In the genomic region with DNA sequence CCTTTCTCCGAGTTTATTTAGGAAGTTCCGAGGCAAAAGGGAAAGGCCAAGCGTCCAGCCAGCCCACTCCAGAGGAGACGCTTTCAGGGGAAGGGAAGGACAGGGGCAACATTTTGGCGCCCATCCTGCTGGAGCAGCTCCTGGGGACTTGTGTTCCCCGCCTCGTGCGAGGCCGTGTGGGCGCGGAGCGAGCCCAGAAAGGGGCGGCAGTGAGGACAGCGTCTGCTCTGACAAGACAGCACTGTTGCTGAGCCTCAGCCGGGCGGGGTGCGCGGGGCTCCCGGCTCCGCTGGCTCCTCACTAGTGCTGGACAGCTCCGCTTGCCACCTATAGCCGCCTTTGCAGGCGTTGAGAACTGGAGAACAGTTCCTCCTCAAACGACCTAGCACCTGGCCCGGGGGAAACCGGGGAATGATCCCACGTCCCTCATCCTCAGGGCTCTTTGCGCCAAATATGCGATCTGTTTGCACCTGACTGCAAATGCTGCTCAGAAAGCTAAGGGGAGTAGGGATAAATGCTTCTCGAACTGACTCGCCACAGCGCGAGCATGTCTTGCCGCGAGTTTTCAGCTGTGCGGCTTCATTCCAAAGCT, we compare ENCODE assay signal across 1 cellular context.
TF ChIP-seq lines count a peak whose summit lies in the region.

No MANE protein-coding gene starts in this region.

TF ChIP-seq in WTC11, 78 proteins besides CTCF, POLR2A, EP300 and RAD21 (continued from another document):
- TF ChIP-seq, protein P1, sequence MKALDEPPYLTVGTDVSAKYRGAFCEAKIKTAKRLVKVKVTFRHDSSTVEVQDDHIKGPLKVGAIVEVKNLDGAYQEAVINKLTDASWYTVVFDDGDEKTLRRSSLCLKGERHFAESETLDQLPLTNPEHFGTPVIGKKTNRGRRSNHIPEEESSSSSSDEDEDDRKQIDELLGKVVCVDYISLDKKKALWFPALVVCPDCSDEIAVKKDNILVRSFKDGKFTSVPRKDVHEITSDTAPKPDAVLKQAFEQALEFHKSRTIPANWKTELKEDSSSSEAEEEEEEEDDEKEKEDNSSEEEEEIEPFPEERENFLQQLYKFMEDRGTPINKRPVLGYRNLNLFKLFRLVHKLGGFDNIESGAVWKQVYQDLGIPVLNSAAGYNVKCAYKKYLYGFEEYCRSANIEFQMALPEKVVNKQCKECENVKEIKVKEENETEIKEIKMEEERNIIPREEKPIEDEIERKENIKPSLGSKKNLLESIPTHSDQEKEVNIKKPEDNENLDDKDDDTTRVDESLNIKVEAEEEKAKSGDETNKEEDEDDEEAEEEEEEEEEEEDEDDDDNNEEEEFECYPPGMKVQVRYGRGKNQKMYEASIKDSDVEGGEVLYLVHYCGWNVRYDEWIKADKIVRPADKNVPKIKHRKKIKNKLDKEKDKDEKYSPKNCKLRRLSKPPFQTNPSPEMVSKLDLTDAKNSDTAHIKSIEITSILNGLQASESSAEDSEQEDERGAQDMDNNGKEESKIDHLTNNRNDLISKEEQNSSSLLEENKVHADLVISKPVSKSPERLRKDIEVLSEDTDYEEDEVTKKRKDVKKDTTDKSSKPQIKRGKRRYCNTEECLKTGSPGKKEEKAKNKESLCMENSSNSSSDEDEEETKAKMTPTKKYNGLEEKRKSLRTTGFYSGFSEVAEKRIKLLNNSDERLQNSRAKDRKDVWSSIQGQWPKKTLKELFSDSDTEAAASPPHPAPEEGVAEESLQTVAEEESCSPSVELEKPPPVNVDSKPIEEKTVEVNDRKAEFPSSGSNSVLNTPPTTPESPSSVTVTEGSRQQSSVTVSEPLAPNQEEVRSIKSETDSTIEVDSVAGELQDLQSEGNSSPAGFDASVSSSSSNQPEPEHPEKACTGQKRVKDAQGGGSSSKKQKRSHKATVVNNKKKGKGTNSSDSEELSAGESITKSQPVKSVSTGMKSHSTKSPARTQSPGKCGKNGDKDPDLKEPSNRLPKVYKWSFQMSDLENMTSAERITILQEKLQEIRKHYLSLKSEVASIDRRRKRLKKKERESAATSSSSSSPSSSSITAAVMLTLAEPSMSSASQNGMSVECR (CRISPR knock-in tag; IDR thresholded peaks at IDR 0.05; ENCODE audit: borderline replicate concordance) = peak; percentile 83
- TF ChIP-seq, protein P2, sequence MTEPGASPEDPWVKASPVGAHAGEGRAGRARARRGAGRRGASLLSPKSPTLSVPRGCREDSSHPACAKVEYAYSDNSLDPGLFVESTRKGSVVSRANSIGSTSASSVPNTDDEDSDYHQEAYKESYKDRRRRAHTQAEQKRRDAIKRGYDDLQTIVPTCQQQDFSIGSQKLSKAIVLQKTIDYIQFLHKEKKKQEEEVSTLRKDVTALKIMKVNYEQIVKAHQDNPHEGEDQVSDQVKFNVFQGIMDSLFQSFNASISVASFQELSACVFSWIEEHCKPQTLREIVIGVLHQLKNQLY (CRISPR knock-in tag; IDR thresholded peaks at IDR 0.05) = no peak
- peak; percentile 47; the same call in 1 of the 2 replicates for TF ChIP-seq CREB1 (CRISPR knock-in tag; IDR thresholded peaks at IDR 0.05)
- TF ChIP-seq, protein P3, sequence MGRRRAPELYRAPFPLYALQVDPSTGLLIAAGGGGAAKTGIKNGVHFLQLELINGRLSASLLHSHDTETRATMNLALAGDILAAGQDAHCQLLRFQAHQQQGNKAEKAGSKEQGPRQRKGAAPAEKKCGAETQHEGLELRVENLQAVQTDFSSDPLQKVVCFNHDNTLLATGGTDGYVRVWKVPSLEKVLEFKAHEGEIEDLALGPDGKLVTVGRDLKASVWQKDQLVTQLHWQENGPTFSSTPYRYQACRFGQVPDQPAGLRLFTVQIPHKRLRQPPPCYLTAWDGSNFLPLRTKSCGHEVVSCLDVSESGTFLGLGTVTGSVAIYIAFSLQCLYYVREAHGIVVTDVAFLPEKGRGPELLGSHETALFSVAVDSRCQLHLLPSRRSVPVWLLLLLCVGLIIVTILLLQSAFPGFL (CRISPR knock-in tag; IDR thresholded peaks at IDR 0.05; ENCODE audit: borderline replicate concordance) = no peak
- peak; percentile 62; the same call in 1 of the 2 replicates for TF ChIP-seq TEAD4 (CRISPR knock-in tag; IDR thresholded peaks at IDR 0.05)
- 0 out of 2 replicates have a peak, but pooled peaks have one; percentile 30 for TF ChIP-seq ZNF416 (CRISPR knock-in tag; IDR thresholded peaks at IDR 0.05)
- TF ChIP-seq JAZF1 (CRISPR knock-in tag; IDR thresholded peaks at IDR 0.05) = no peak
- peak; percentile 92 for TF ChIP-seq JUN (CRISPR knock-in tag; IDR thresholded peaks at IDR 0.05)
- TF ChIP-seq, protein P4, sequence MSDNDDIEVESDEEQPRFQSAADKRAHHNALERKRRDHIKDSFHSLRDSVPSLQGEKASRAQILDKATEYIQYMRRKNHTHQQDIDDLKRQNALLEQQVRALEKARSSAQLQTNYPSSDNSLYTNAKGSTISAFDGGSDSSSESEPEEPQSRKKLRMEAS (CRISPR knock-in tag; IDR thresholded peaks at IDR 0.05) = peak; percentile 57
- TF ChIP-seq CREM (CRISPR knock-in tag; IDR thresholded peaks at IDR 0.05) = peak; percentile 22; the same call in 1 of the 2 replicates
- TF ChIP-seq, protein P5, sequence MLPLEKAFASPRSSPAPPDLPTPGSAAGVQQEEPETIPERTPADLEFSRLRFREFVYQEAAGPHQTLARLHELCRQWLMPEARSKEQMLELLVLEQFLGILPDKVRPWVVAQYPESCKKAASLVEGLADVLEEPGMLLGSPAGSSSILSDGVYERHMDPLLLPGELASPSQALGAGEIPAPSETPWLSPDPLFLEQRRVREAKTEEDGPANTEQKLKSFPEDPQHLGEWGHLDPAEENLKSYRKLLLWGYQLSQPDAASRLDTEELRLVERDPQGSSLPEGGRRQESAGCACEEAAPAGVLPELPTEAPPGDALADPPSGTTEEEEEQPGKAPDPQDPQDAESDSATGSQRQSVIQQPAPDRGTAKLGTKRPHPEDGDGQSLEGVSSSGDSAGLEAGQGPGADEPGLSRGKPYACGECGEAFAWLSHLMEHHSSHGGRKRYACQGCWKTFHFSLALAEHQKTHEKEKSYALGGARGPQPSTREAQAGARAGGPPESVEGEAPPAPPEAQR (CRISPR knock-in tag; IDR thresholded peaks at IDR 0.05) = 0 out of 2 replicates have a peak, but pooled peaks have one; percentile 35
- TF ChIP-seq, protein P6, sequence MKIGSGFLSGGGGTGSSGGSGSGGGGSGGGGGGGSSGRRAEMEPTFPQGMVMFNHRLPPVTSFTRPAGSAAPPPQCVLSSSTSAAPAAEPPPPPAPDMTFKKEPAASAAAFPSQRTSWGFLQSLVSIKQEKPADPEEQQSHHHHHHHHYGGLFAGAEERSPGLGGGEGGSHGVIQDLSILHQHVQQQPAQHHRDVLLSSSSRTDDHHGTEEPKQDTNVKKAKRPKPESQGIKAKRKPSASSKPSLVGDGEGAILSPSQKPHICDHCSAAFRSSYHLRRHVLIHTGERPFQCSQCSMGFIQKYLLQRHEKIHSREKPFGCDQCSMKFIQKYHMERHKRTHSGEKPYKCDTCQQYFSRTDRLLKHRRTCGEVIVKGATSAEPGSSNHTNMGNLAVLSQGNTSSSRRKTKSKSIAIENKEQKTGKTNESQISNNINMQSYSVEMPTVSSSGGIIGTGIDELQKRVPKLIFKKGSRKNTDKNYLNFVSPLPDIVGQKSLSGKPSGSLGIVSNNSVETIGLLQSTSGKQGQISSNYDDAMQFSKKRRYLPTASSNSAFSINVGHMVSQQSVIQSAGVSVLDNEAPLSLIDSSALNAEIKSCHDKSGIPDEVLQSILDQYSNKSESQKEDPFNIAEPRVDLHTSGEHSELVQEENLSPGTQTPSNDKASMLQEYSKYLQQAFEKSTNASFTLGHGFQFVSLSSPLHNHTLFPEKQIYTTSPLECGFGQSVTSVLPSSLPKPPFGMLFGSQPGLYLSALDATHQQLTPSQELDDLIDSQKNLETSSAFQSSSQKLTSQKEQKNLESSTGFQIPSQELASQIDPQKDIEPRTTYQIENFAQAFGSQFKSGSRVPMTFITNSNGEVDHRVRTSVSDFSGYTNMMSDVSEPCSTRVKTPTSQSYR (CRISPR knock-in tag; IDR thresholded peaks at IDR 0.05) = 0 out of 2 replicates have a peak, but pooled peaks have one; percentile 24
- TF ChIP-seq, protein P7, sequence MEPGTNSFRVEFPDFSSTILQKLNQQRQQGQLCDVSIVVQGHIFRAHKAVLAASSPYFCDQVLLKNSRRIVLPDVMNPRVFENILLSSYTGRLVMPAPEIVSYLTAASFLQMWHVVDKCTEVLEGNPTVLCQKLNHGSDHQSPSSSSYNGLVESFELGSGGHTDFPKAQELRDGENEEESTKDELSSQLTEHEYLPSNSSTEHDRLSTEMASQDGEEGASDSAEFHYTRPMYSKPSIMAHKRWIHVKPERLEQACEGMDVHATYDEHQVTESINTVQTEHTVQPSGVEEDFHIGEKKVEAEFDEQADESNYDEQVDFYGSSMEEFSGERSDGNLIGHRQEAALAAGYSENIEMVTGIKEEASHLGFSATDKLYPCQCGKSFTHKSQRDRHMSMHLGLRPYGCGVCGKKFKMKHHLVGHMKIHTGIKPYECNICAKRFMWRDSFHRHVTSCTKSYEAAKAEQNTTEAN (CRISPR knock-in tag; IDR thresholded peaks at IDR 0.05) = peak; percentile 75; the same call in 1 of the 2 replicates
- TF ChIP-seq FOXP1 (CRISPR knock-in tag; IDR thresholded peaks at IDR 0.05; ENCODE audit: borderline replicate concordance) = peak; percentile 50; the same call in 1 of the 2 replicates
- TF ChIP-seq, protein P8, sequence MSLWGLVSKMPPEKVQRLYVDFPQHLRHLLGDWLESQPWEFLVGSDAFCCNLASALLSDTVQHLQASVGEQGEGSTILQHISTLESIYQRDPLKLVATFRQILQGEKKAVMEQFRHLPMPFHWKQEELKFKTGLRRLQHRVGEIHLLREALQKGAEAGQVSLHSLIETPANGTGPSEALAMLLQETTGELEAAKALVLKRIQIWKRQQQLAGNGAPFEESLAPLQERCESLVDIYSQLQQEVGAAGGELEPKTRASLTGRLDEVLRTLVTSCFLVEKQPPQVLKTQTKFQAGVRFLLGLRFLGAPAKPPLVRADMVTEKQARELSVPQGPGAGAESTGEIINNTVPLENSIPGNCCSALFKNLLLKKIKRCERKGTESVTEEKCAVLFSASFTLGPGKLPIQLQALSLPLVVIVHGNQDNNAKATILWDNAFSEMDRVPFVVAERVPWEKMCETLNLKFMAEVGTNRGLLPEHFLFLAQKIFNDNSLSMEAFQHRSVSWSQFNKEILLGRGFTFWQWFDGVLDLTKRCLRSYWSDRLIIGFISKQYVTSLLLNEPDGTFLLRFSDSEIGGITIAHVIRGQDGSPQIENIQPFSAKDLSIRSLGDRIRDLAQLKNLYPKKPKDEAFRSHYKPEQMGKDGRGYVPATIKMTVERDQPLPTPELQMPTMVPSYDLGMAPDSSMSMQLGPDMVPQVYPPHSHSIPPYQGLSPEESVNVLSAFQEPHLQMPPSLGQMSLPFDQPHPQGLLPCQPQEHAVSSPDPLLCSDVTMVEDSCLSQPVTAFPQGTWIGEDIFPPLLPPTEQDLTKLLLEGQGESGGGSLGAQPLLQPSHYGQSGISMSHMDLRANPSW (CRISPR knock-in tag; conservative IDR thresholded peaks at IDR 0.05; ENCODE audit: low read depth) = no peak
- TF ChIP-seq, protein P9, sequence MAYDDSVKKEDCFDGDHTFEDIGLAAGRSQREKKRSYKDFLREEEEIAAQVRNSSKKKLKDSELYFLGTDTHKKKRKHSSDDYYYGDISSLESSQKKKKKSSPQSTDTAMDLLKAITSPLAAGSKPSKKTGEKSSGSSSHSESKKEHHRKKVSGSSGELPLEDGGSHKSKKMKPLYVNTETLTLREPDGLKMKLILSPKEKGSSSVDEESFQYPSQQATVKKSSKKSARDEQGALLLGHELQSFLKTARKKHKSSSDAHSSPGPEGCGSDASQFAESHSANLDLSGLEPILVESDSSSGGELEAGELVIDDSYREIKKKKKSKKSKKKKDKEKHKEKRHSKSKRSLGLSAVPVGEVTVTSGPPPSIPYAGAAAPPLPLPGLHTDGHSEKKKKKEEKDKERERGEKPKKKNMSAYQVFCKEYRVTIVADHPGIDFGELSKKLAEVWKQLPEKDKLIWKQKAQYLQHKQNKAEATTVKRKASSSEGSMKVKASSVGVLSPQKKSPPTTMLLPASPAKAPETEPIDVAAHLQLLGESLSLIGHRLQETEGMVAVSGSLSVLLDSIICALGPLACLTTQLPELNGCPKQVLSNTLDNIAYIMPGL (CRISPR knock-in tag; IDR thresholded peaks at IDR 0.05) = 0 out of 2 replicates have a peak, but pooled peaks have one; percentile 29
- 0 out of 2 replicates have a peak, but pooled peaks have one; percentile 20 for TF ChIP-seq ZNF423 (CRISPR knock-in tag; IDR thresholded peaks at IDR 0.05)
- peak; percentile 60 for TF ChIP-seq FOXK1 (CRISPR knock-in tag; IDR thresholded peaks at IDR 0.05)
- TF ChIP-seq SP1 (CRISPR knock-in tag; conservative IDR thresholded peaks at IDR 0.05) = 0 out of 2 replicates have a peak, but pooled peaks have one; percentile 35
- no peak for TF ChIP-seq RORB (CRISPR knock-in tag; IDR thresholded peaks at IDR 0.05)
- 0 out of 2 replicates have a peak, but pooled peaks have one; percentile 14 for TF ChIP-seq ETV6 (CRISPR knock-in tag; IDR thresholded peaks at IDR 0.05)
- 0 out of 2 replicates have a peak, but pooled peaks have one; percentile 9 for TF ChIP-seq ZNF317 (CRISPR knock-in tag; IDR thresholded peaks at IDR 0.05; ENCODE audit: borderline replicate concordance, low read depth)
TF ChIP-seq in WTC11: peak in this region for 21.
